24 cellular contexts compared by ENCODE assay signal in the genomic region with DNA sequence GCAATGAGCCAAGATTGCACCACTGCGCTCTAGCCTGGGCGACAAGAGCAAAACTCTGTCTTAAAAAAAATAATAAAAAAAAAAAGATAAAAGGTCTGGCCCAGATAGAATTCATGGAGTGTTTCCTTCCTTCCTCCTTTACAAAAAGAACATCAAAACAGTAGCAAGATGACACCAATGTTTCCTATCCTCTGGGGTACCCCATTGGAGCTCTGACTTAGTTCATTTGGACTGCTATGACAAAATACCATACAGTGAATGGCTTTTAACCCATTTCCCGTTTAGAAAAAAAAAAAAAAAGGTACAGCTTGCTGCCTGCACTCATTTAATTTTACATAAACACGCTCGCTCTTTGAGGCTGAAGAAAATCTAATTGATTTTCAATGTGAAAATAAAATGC.
"Had no signal": no experiment of that assay in that cellular context is flagged by ENCODE, and none has a peak within 500 bp of the region (broad histone marks: within the 10 kb centered on the region; RNA-seq: fewer than 3 reads in every experiment).

No MANE protein-coding gene starts in this region.

- H3K4me1 ChIP-seq: stomach, suprapubic skin, testis, thyroid gland, tibial artery, transverse colon, upper lobe of left lung, upper lobe of right lung, uterus, vagina had no signal

- H3K4me3 ChIP-seq: stomach, suprapubic skin, testis, thoracic aorta, thyroid gland, tibial artery, transverse colon, upper lobe of left lung, upper lobe of right lung, uterus, vagina had no signal

- H3K27ac ChIP-seq: stomach, suprapubic skin, testis, thoracic aorta, thyroid gland, tibial artery, transverse colon, upper lobe of left lung, upper lobe of right lung, uterus, vagina had no signal

- H3K36me3 ChIP-seq: stomach, suprapubic skin, thoracic aorta, thyroid gland, tibial artery, transverse colon, upper lobe of left lung, upper lobe of right lung, uterus, vagina had no signal

- DNase-seq: stimulated activated CD4-positive, alpha-beta T cell treated with anti-CD3 and anti-CD28 coated beads, Interleukin-2, amount 100 ng/mL, for 48 hours; stimulated activated CD4-positive, alpha-beta T cell treated with anti-CD3 and anti-CD28 coated beads, Interleukin-4, amount 100 ng/mL, for 1 hour; stimulated activated CD4-positive, alpha-beta T cell treated with anti-CD3 and anti-CD28 coated beads, Interleukin-4, amount 100 ng/mL, for 24 hours; stimulated activated CD4-positive, alpha-beta T cell treated with anti-CD3 and anti-CD28 coated beads, Interleukin-4, amount 100 ng/mL, for 4 hours; stimulated activated CD8-positive, alpha-beta memory T cell treated with anti-CD3 and anti-CD28 coated beads, Interleukin-4, amount 100 ng/mL, for 48 hours; stimulated activated naive B cell treated with anti-CD40 and anti-IgM and Interleukin-4, amounts not matched to agents 10 μg/mL and 1 μg/mL and 100 μg/mL, for 72 hours; stimulated activated naive CD4-positive, alpha-beta T cell; stimulated activated naive CD4-positive, alpha-beta T cell treated with Interleukin-2 at 50 U/mL for 16 hours; stimulated activated naive CD8-positive, alpha-beta T cell treated with anti-CD3 and anti-CD28 coated beads, Interleukin-15, amount 100 ng/mL, for 72 hours; stimulated activated naive CD8-positive, alpha-beta T cell treated with anti-CD3 and anti-CD28 coated beads, Interleukin-15, Interleukin-2, amounts not matched to agents 100 U/mL and 50 U/mL, for 24 hours; stomach; substantia nigra; testis; thyroid gland; tibial artery; trophoblast cell; upper lobe of left lung; upper lobe of right lung; uterus had no signal

- FAIRE-seq: urothelium cell line had no signal

- H3K27me3 ChIP-seq: suprapubic skin, testis, thyroid gland, tibial artery, upper lobe of left lung, upper lobe of right lung, vagina had no signal

- H3K9me3 ChIP-seq: stomach, suprapubic skin, testis, thoracic aorta, thyroid gland, tibial artery, transverse colon, upper lobe of left lung, upper lobe of right lung, uterus, vagina had no signal
